Comparison of ENCODE assay signal across 26 cellular contexts in the genomic region with DNA sequence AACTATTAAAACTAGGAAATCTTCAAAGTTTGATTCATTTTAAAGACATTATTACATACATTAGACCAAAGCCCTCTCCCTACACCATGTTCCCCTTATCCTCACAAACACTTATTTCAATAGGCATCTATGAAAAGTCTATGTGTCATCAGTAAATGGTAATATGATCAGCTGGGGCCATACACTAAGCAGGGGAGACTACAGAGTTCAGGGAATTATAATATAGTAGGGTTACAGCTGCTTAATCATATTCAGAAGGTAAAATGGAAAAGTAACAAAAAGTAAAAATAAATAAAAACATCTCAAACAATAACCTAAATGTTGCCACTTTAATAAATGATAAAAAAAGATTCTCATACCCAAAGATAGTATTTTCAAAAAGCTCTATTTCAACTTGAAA. TPM values are rescaled to one million over a fixed set of nuclear protein-coding genes. Genes with fewer than 3 reads are reported as not detected.
DNase-seq lines count a peak whose midpoint lies in the region; ATAC-seq and TF ChIP-seq lines count a peak whose summit lies in the region.
"Had no signal": no experiment of that assay in that cellular context is flagged by ENCODE, and none has a peak within 500 bp of the region (broad histone marks: within the 10 kb centered on the region; RNA-seq: fewer than 3 reads in every experiment).

No MANE protein-coding gene starts in this region.

- H3K9me3 Mint-ChIP-seq in Calu3 (ENCODE audit: low read depth, unreplicated experiment), result no peaks in the 10 kb centered on the region
- no peaks in the 10 kb centered on the region for H3K9me3 Mint-ChIP-seq in HFFc6
- H3K9me3 Mint-ChIP-seq: activated CD4-positive, alpha-beta memory T cell treated with anti-CD3 and anti-CD28 coated beads, Interleukin-2, amount 10 ng/mL, durations not matched to agents 7 days and 5 days; activated naive CD4-positive, alpha-beta T cell treated with anti-CD3 and anti-CD28 coated beads, Interleukin-2, amount 50 U/mL, for 24 hours; activated T-helper 2 cell treated with anti-CD3 and anti-CD28 coated beads, Interferon-gamma antibody, Interleukin-2, Interleukin-4, amounts not matched to agents 10 μg/mL and 5 μg/mL and 100 μg/mL, durations not matched to agents 14 hours and 24 hours and 36 hours; natural killer cell had no signal

- no peak overlapping the region for H3K4me3 Mint-ChIP-seq in Calu3 (ENCODE audit: low read depth, unreplicated experiment)
- no peak overlapping the region for H3K4me3 Mint-ChIP-seq in HFFc6
- H3K4me3 Mint-ChIP-seq: activated CD4-positive, alpha-beta memory T cell treated with anti-CD3 and anti-CD28 coated beads, Interleukin-2, amount 10 ng/mL, durations not matched to agents 7 days and 5 days; activated naive CD4-positive, alpha-beta T cell treated with anti-CD3 and anti-CD28 coated beads, Interleukin-2, amount 50 U/mL, for 24 hours; CD4-positive, alpha-beta memory T cell; natural killer cell had no signal

- intact Hi-C loops in Calu3 (cut with micrococcal nuclease; ENCODE audit: unreplicated experiment), result no loop called here
- intact Hi-C loops in Panc1 (cut with micrococcal nuclease; ENCODE audit: unreplicated experiment), result no loop called here

- H3K9me3 ChIP-seq in Panc1 (ENCODE audit: control insufficient read depth, insufficient read depth, low read depth, low read length) (no peaks in the 10 kb centered on the region), fibroblast of lung (ENCODE audit: control insufficient read depth, insufficient read depth, low read depth, low read length) (no peaks in the 10 kb centered on the region)
- H3K9me3 ChIP-seq: A549, tibial artery had no signal

- ATAC-seq in Panc1 (no peak), GM19397 (IDR thresholded peaks at IDR 0.05; ENCODE audit: unreplicated experiment) (no peak)
- ATAC-seq: natural killer cell, SK-N-SH treated with all-trans-retinoic acid at 6 μM for 48 hours had no signal

- no peaks in the 10 kb centered on the region; the same call in 1 of the 2 replicates for H3K36me3 ChIP-seq in Panc1 (ENCODE audit: control insufficient read depth, insufficient read depth, low read length)
- H3K36me3 ChIP-seq in fibroblast of lung (ENCODE audit: control insufficient read depth, insufficient read depth, low read length), result no peaks in the 10 kb centered on the region
- H3K36me3 ChIP-seq: tibial artery had no signal

- H2AFZ ChIP-seq in fibroblast of lung (ENCODE audit: low read length), result no peak overlapping the region

- TF ChIP-seq CTCF in Calu3 (IDR thresholded peaks at IDR 0.05; ENCODE audit: unreplicated experiment), result no peak
- no peak for TF ChIP-seq CTCF in HFFc6 (IDR thresholded peaks at IDR 0.05)
- TF ChIP-seq CTCF in Panc1 (IDR thresholded peaks at IDR 0.05), result no peak
- TF ChIP-seq CTCF in fibroblast of lung (conservative IDR thresholded peaks at IDR 0.05 in 1 of 2, IDR thresholded peaks at IDR 0.05 in 1 of 2; ENCODE audit: low read depth in 1 of 2, low read length in 2 of 2), result no peak

- in situ Hi-C loops in Panc1 (cut with HindIII; ENCODE audit: low pct_unique_long_range_greater_than_20kb, low sequenced_read_pairs), result no loop called here

- peaks cover 13% of the 10 kb centered on the region for H3K36me3 Mint-ChIP-seq in Calu3 (ENCODE audit: insufficient read depth, unreplicated experiment)
- H3K36me3 Mint-ChIP-seq in HFFc6 (ENCODE audit: low read depth), result peaks cover 18% of the 10 kb centered on the region
- H3K36me3 Mint-ChIP-seq: activated naive CD4-positive, alpha-beta T cell treated with anti-CD3 and anti-CD28 coated beads, Interleukin-2, amount 50 U/mL, for 24 hours; CD4-positive, alpha-beta memory T cell; natural killer cell had no signal

- no peaks in the 10 kb centered on the region for H3K79me2 ChIP-seq in fibroblast of lung (ENCODE audit: control insufficient read depth, insufficient read depth, low read length)

- POLR2A ChIA-PET in Panc1 (lab: Charles Lee), result interaction anchor here (0.6 to 0.9 kb wide), 3 partner anchors 14 to 31 kb away, joined by 4 to 7 read pairs (median 5); no protein-coding TSS in a partner anchor

- CTCF ChIA-PET in Calu3 (lab: Charles Lee), result interaction anchor here (0.6 kb wide), 2 partner anchors 73 to 433 kb away, joined by 3 to 4 read pairs; no protein-coding TSS in a partner anchor
- CTCF ChIA-PET in Panc1 (lab: Charles Lee), result no interaction called here

- H3K27me3 Mint-ChIP-seq in Calu3 (ENCODE audit: unreplicated experiment) (no peaks in the 10 kb centered on the region), HFFc6 (ENCODE audit: insufficient read depth) (no peaks in the 10 kb centered on the region; the same call in 1 of the 2 replicates)
- H3K27me3 Mint-ChIP-seq: activated CD4-positive, alpha-beta memory T cell treated with anti-CD3 and anti-CD28 coated beads, Interleukin-2, amount 10 ng/mL, durations not matched to agents 7 days and 5 days had no signal

- no peak overlapping the region for H3K4me3 ChIP-seq in Panc1 (ENCODE audit: low read depth in 2 of 2, low read length in 2 of 2)
- H3K4me3 ChIP-seq in fibroblast of lung (replicated peaks in 1 of 4; ENCODE audit: control extremely low read depth in 1 of 4, insufficient read depth in 1 of 4, low read depth in 3 of 4, low read length in 4 of 4), result no peak overlapping the region
- H3K4me3 ChIP-seq: A549, tibial artery had no signal

- H3K27me3 ChIP-seq in Panc1 (ENCODE audit: control insufficient read depth, insufficient read depth, low read length), result no peaks in the 10 kb centered on the region
- H3K27me3 ChIP-seq in fibroblast of lung (ENCODE audit: control insufficient read depth, insufficient read depth, low read length), result no peaks in the 10 kb centered on the region
- H3K27me3 ChIP-seq: tibial artery had no signal

- H3K4me2 ChIP-seq in fibroblast of lung (ENCODE audit: extremely low read depth, insufficient read depth, low read length), result no peak overlapping the region
- H3K4me2 ChIP-seq: A549 had no signal

- BruUV-seq in Calu3 (replicated peaks; lab: Mats Ljungman, UMichigan), result no TSS peak
- no TSS peak for BruUV-seq in Panc1 (replicated peaks; lab: Mats Ljungman, UMichigan)

- peaks cover 54% of the 10 kb centered on the region for H3K4me1 ChIP-seq in Panc1 (ENCODE audit: control insufficient read depth, insufficient read depth, low read length)
- no peaks in the 10 kb centered on the region for H3K4me1 ChIP-seq in fibroblast of lung (ENCODE audit: control insufficient read depth, extremely low read depth, insufficient read depth, low read length)

- H3K4me1 Mint-ChIP-seq in Calu3 (ENCODE audit: low read depth, unreplicated experiment) (peaks cover 54% of the 10 kb centered on the region), HFFc6 (ENCODE audit: low read depth) (peaks cover 61% of the 10 kb centered on the region)
- H3K4me1 Mint-ChIP-seq: activated CD4-positive, alpha-beta memory T cell treated with anti-CD3 and anti-CD28 coated beads, Interleukin-2, amount 10 ng/mL, durations not matched to agents 7 days and 5 days; activated naive CD4-positive, alpha-beta T cell treated with anti-CD3 and anti-CD28 coated beads, Interleukin-2, amount 50 U/mL, for 24 hours; CD4-positive, alpha-beta memory T cell; natural killer cell had no signal

- no peaks in the 10 kb centered on the region for H4K20me1 ChIP-seq in fibroblast of lung (ENCODE audit: control insufficient read depth, extremely low read depth, insufficient read depth, low read length)

- H3K27ac ChIP-seq in Panc1 (ENCODE audit: low read length) (peak overlapping the region; percentile 81), fibroblast of lung (ENCODE audit: insufficient read depth, low read length) (no peak overlapping the region), caudate nucleus (ENCODE audit: low read depth, low read length) (no peak overlapping the region)
- H3K27ac ChIP-seq: A549, tibial artery had no signal

- H3K27ac Mint-ChIP-seq in Calu3 (ENCODE audit: unreplicated experiment), result peak overlapping the region; percentile 52
- H3K27ac Mint-ChIP-seq in HFFc6, result peak overlapping the region; percentile 45
- H3K27ac Mint-ChIP-seq: activated CD4-positive, alpha-beta memory T cell treated with anti-CD3 and anti-CD28 coated beads, Interleukin-2, amount 10 ng/mL, durations not matched to agents 7 days and 5 days; activated naive CD4-positive, alpha-beta T cell treated with anti-CD3 and anti-CD28 coated beads, Interleukin-2, amount 50 U/mL, for 24 hours; activated T-helper 2 cell treated with anti-CD3 and anti-CD28 coated beads, Interferon-gamma antibody, Interleukin-2, Interleukin-4, amounts not matched to agents 10 μg/mL and 5 μg/mL and 100 μg/mL, durations not matched to agents 14 hours and 24 hours and 36 hours; CD4-positive, alpha-beta memory T cell; natural killer cell had no signal

- no peak overlapping the region for H3K9ac ChIP-seq in fibroblast of lung (ENCODE audit: insufficient read depth, low read length)

- no peak for DNase-seq in Calu3
- no peak for DNase-seq in HFFc6
- no peak for DNase-seq in Panc1 (ENCODE audit: low read depth, low spot score)
- peak; percentile 29 to 32 for DNase-seq in fibroblast of lung (ENCODE audit: low read depth in 2 of 2)
- no peak for DNase-seq in DMS79 (lab: John Stamatoyannopoulos, UW)
- no peak for DNase-seq in amniotic stem cell (lab: John Stamatoyannopoulos, UW)
- no peak for DNase-seq in caudate nucleus (lab: John Stamatoyannopoulos, UW)
- DNase-seq: activated CD4-positive, alpha-beta memory T cell treated with anti-CD3 and anti-CD28 coated beads, Interleukin-2, amount 10 ng/mL, durations not matched to agents 7 days and 5 days; activated CD4-positive, alpha-beta T cell treated with anti-CD3 and anti-CD28 coated beads for 1 hour; anterior cingulate cortex; CD4-positive, alpha-beta memory T cell; central memory CD4-positive, alpha-beta T cell; GDM1; MV-4-11; natural killer cell; NCI-H1694; NCI-H526 treated with DMSO at 0.1 percent for 48 hours; RPMI8226; small intestine; stimulated activated CD4-positive, alpha-beta T cell treated with anti-CD3 and anti-CD28 coated beads, Interleukin-1b, Interleukin-23, amount 100 ng/mL, for 48 hours; tibial artery had no signal

RNA-seq across cellular contexts. Expression of a gene that starts 29.1 kb away (rescaled TPM):
- 172 and 204 TPM in 2 replicates for total RNA-seq in Calu3 (2022)
- total RNA-seq in HFFc6 (2021; fragmentation: NEBNext Ultra II Directional; extraction: Animal tissue kit (Norgen Biotek cat#: 25700)), result 10 to 100 TPM; 55.2 to 89.4 (median 70.5) TPM
- total RNA-seq in Panc1 (2021; ENCODE audit: unreplicated experiment), result 142 TPM
- 55.9 TPM for polyA plus RNA-seq in Panc1 (2012; ENCODE audit: insufficient read length)
- 16.0 and 16.9 TPM in 2 replicates for total RNA-seq in fibroblast of lung
- polyA plus RNA-seq in fibroblast of lung, result 2.7 and 6.5 TPM in 2 replicates
- 4.2 and 11.0 TPM in 2 replicates for polyA plus RNA-seq in fibroblast of lung (2012)
- 1.0 and 1.2 TPM in 2 replicates for polyA minus RNA-seq in fibroblast of lung (ENCODE audit: low replicate concordance)

Comparison
In these comparisons a context has a peak if more than half of its experiments do, and no peak if none do; other contexts are left out.
1. DNase-seq: peak in fibroblast of lung (2 of 2); none in Calu3 (single experiment), HFFc6 (single experiment), Panc1 (single experiment), DMS79 (single experiment), amniotic stem cell (single experiment) and caudate nucleus (0 of 61).